ENCODE assay signal across 1 cellular context in the genomic region with DNA sequence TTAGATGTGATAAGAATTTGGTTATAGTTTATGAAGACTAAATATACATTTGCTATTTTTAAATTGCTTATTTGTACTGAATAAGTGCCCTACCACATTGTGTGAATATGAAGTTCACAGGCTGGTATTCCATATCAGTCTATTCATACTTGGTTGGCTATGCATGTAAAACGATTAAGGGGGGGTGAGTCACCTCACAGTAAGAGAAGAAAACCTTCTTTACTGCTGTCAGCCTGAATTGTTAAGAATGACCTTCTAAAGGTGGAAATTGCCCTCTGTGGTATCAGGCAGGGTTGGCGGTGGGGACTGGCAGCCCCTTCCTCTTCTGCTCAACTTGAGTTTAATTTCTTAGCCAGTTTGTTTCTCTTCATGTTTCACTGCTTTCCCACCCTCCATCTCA.
TF ChIP-seq lines count a peak whose summit lies in the region.

No MANE protein-coding gene starts in this region.

TF ChIP-seq in HepG2, 621 proteins besides CTCF, POLR2A, EP300 and RAD21 (continued from another document):
- TF ChIP-seq, protein P1, sequence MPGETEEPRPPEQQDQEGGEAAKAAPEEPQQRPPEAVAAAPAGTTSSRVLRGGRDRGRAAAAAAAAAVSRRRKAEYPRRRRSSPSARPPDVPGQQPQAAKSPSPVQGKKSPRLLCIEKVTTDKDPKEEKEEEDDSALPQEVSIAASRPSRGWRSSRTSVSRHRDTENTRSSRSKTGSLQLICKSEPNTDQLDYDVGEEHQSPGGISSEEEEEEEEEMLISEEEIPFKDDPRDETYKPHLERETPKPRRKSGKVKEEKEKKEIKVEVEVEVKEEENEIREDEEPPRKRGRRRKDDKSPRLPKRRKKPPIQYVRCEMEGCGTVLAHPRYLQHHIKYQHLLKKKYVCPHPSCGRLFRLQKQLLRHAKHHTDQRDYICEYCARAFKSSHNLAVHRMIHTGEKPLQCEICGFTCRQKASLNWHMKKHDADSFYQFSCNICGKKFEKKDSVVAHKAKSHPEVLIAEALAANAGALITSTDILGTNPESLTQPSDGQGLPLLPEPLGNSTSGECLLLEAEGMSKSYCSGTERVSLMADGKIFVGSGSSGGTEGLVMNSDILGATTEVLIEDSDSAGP (CRISPR knock-in tag; IDR thresholded peaks at IDR 0.05; ENCODE audit: borderline replicate concordance): no peak
- TF ChIP-seq MZF1 (CRISPR knock-in tag; IDR thresholded peaks at IDR 0.05; ENCODE audit: borderline replicate concordance) (no peak), ZNF770 (CRISPR knock-in tag; IDR thresholded peaks at IDR 0.05) (no peak)
